ENCODE assay signal across 8 cellular contexts in genomic region chr5:158812381-158812780, GRCh38.
A peak's percentile ranks its signal among the peaks of the same experiment; 100 is the strongest.
DNase-seq lines count a peak whose midpoint lies in the region; ATAC-seq, FAIRE-seq and TF ChIP-seq lines count a peak whose summit lies in the region.

No MANE protein-coding gene starts in this region.

- ATAC-seq in HG02588 (IDR thresholded peaks at IDR 0.05; ENCODE audit: unreplicated experiment) (peak; percentile 53), T-helper 17 cell (peak; percentile 80)

- FAIRE-seq in GM12891 (lab: Jason Lieb, UNC) = peak; percentile 91

- H3K36me3 ChIP-seq in thymus (ENCODE audit: control insufficient read depth, insufficient read depth) (no peaks in the 10 kb centered on the region), HAP-1 (replicated peaks) (no peaks in the 10 kb centered on the region)
- H3K36me3 ChIP-seq in effector memory CD4-positive, alpha-beta T cell (ENCODE audit: control insufficient read depth, insufficient read depth, low read length) = no peaks in the 10 kb centered on the region

- H3K4me1 Mint-ChIP-seq in T-helper 17 cell = peaks cover 4% of the 10 kb centered on the region
- peaks cover 20% of the 10 kb centered on the region for H3K4me1 Mint-ChIP-seq in osteocyte (ENCODE audit: unreplicated experiment)

- peaks cover 8% of the 10 kb centered on the region for H3K27me3 Mint-ChIP-seq in T-helper 17 cell
- no peaks in the 10 kb centered on the region for H3K27me3 Mint-ChIP-seq in osteocyte (ENCODE audit: unreplicated experiment)

- no peak overlapping the region for H3K27ac Mint-ChIP-seq in T-helper 17 cell
- H3K27ac Mint-ChIP-seq in osteocyte (ENCODE audit: unreplicated experiment) = no peak overlapping the region

- no peak for TF ChIP-seq CTCF in osteocyte (IDR thresholded peaks at IDR 0.05)

- no peaks in the 10 kb centered on the region for H3K27me3 ChIP-seq in thymus (ENCODE audit: control insufficient read depth, insufficient read depth)
- H3K27me3 ChIP-seq in effector memory CD4-positive, alpha-beta T cell (replicated peaks; ENCODE audit: control insufficient read depth, insufficient read depth, low read length, poor library complexity, severe bottlenecking) = no peaks in the 10 kb centered on the region
- H3K27me3 ChIP-seq in HAP-1 (ENCODE audit: low read depth) = peaks cover 3% of the 10 kb centered on the region; the same call in 1 of the 2 replicates

- in situ Hi-C loops in HAP-1 (cut with MboI; ENCODE audit: low sequenced_read_pairs) = no loop called here

- H3K4me3 ChIP-seq in thymus (ENCODE audit: low read length) (no peak overlapping the region), HAP-1 (no peak overlapping the region)
- no peak overlapping the region for H3K4me3 ChIP-seq in effector memory CD4-positive, alpha-beta T cell (ENCODE audit: insufficient read depth, low read depth, low read length, poor library complexity, severe bottlenecking)

- H3K27ac ChIP-seq in thymus (ENCODE audit: low read depth) = peak overlapping the region; percentile 3
- H3K27ac ChIP-seq in effector memory CD4-positive, alpha-beta T cell (ENCODE audit: insufficient read depth, low read length, poor library complexity, severe bottlenecking) = no peak overlapping the region

- H3K9me3 Mint-ChIP-seq in osteocyte (ENCODE audit: unreplicated experiment) = peaks cover 6% of the 10 kb centered on the region

- DNase-seq in GM12891 (ENCODE audit: insufficient read length, low spot score) (no peak), T-helper 17 cell (no peak), dermis microvascular lymphatic vessel endothelial cell (ENCODE audit: low read depth in 2 of 2) (peak; percentile 75 to 90), HAP-1 (ENCODE audit: low spot score in 2 of 2) (no peak), osteocyte (ENCODE audit: extremely low spot score, unreplicated experiment) (no peak)
- DNase-seq in effector memory CD4-positive, alpha-beta T cell = no peak

- 15% methylated on average over 6 of the region's 6 CpGs for WGBS in thymus

- TF ChIP-seq POLR2A in GM12891 (IDR thresholded peaks at IDR 0.05; ENCODE audit: low read depth, low read length) = no peak

- H3K36me3 Mint-ChIP-seq in T-helper 17 cell (ENCODE audit: low read depth) = peaks cover 2% of the 10 kb centered on the region
- H3K36me3 Mint-ChIP-seq in osteocyte (ENCODE audit: unreplicated experiment) = peaks cover 50% of the 10 kb centered on the region

- H3K4me3 Mint-ChIP-seq in T-helper 17 cell (no peak overlapping the region), osteocyte (ENCODE audit: unreplicated experiment) (no peak overlapping the region)

- H3K4me1 ChIP-seq in thymus (ENCODE audit: control insufficient read depth, insufficient read depth, low read length) (no peaks in the 10 kb centered on the region), HAP-1 (no peaks in the 10 kb centered on the region)
- no peaks in the 10 kb centered on the region for H3K4me1 ChIP-seq in effector memory CD4-positive, alpha-beta T cell (ENCODE audit: control insufficient read depth, insufficient read depth, low read length, poor library complexity, severe bottlenecking)

- no peaks in the 10 kb centered on the region for H3K9me3 ChIP-seq in T-helper 17 cell (ENCODE audit: control insufficient read depth, low read length, poor library complexity, severe bottlenecking)
- H3K9me3 ChIP-seq in thymus (ENCODE audit: control insufficient read depth) = no peaks in the 10 kb centered on the region
- no peaks in the 10 kb centered on the region for H3K9me3 ChIP-seq in effector memory CD4-positive, alpha-beta T cell (ENCODE audit: control insufficient read depth, low read length)
- H3K9me3 ChIP-seq in HAP-1 = no peaks in the 10 kb centered on the region

TF ChIP-seq in GM12891, 5 proteins besides CTCF, POLR2A, EP300 and RAD21:
- TF ChIP-seq PAX5 (IDR thresholded peaks at IDR 0.05; ENCODE audit: insufficient read depth, low read length, severe bottlenecking) (no peak), TAF1 (IDR thresholded peaks at IDR 0.05; ENCODE audit: low read depth, low read length) (no peak), SPI1 (IDR thresholded peaks at IDR 0.05; ENCODE audit: low read depth, low read length) (0 out of 2 replicates have a peak, but pooled peaks have one; percentile 17), POLR2AphosphoS5 (IDR thresholded peaks at IDR 0.05; ENCODE audit: low read depth, low read length) (no peak)

Comparison
In these comparisons a context has a peak if more than half of its experiments do, and no peak if none do; other contexts are left out.
1. DNase-seq: peak in dermis microvascular lymphatic vessel endothelial cell (2 of 2); none in GM12891 (single experiment), T-helper 17 cell (0 of 3), effector memory CD4-positive, alpha-beta T cell (0 of 3), HAP-1 (0 of 2) and osteocyte (single experiment).